1 cellular context compared by ENCODE assay signal in genomic region chr17:7438050-7438614, GRCh38.
TF ChIP-seq lines count a peak whose summit lies in the region.

No MANE protein-coding gene starts in this region.

TF ChIP-seq in HEK293, 187 proteins besides CTCF, POLR2A, EP300 and RAD21 (continued from another document):
- no peak for TF ChIP-seq REST (tag by site-specific recombination; IDR thresholded peaks at IDR 0.05)
